Comparison of ENCODE assay signal across 8 cellular contexts in genomic region chr6:157982297-157982579, GRCh38. TPM values are rescaled to one million over a fixed set of nuclear protein-coding genes. Genes with fewer than 3 reads are reported as not detected.
DNase-seq lines count a peak whose midpoint lies in the region; ATAC-seq and TF ChIP-seq lines count a peak whose summit lies in the region.

No MANE protein-coding gene starts in this region.

- H3K4me3 ChIP-seq in HUES64 (ENCODE audit: low read length) (peak overlapping the region; percentile 70), neural progenitor cell (peak overlapping the region; percentile 69)

- DNase-seq in DMS53 (lab: John Stamatoyannopoulos, UW) (peak; percentile 74), fibroblast of peridontal ligament (ENCODE audit: extremely low read depth) (peak; percentile 24), neural progenitor cell (ENCODE audit: low spot score) (peak; percentile 74), kidney glomerular epithelial cell (lab: John Stamatoyannopoulos, UW) (no peak), NCI-H128 (lab: John Stamatoyannopoulos, UW; ENCODE audit: unreplicated experiment) (no peak)
- DNase-seq in activated CD4-positive, alpha-beta T cell treated with anti-CD3 and anti-CD28 coated beads for 48 hours = peak; percentile 49

- peak overlapping the region; percentile 90 for H3K4me3 Mint-ChIP-seq in neural progenitor cell

- H2AFZ ChIP-seq in neural progenitor cell (replicated peaks) = peak overlapping the region; percentile 91

- WGBS in HUES64 = 2% methylated on average over 16 of the region's 16 CpGs

- H3K4me2 ChIP-seq in neural progenitor cell = peak overlapping the region; percentile 89

- H3K27me3 Mint-ChIP-seq in neural progenitor cell (ENCODE audit: insufficient read depth, low read depth) = peaks cover 11% of the 10 kb centered on the region

- H3K4me1 ChIP-seq in HUES64 (ENCODE audit: insufficient read depth, low read length) = peaks cover 26% of the 10 kb centered on the region
- peaks cover 13% of the 10 kb centered on the region for H3K4me1 ChIP-seq in neural progenitor cell

- no peaks in the 10 kb centered on the region for H3K36me3 Mint-ChIP-seq in neural progenitor cell

- H3K9me3 Mint-ChIP-seq in neural progenitor cell = no peaks in the 10 kb centered on the region

- TF ChIP-seq CTCF in neural progenitor cell (IDR thresholded peaks at IDR 0.05) = no peak

- peak overlapping the region; percentile 84 for H3K27ac ChIP-seq in HUES64 (ENCODE audit: low read depth, low read length)
- H3K27ac ChIP-seq in neural progenitor cell = no peak overlapping the region

- H3K9me3 ChIP-seq in HUES64 (ENCODE audit: insufficient read depth, low read depth, low read length) = no peaks in the 10 kb centered on the region
- H3K9me3 ChIP-seq in neural progenitor cell (ENCODE audit: low read depth) = no peaks in the 10 kb centered on the region

- H3F3A ChIP-seq in neural progenitor cell (ENCODE audit: low read depth) = peaks cover 9% of the 10 kb centered on the region

- peak; percentile 27 for ATAC-seq in GM19467 (IDR thresholded peaks at IDR 0.05; ENCODE audit: unreplicated experiment)

- H3K27ac Mint-ChIP-seq in neural progenitor cell = peak overlapping the region; percentile 33

- H4K20me1 ChIP-seq in neural progenitor cell (ENCODE audit: low read depth) = peaks cover 7% of the 10 kb centered on the region

- peaks cover 19% of the 10 kb centered on the region for H3K4me1 Mint-ChIP-seq in neural progenitor cell

- H3K79me2 ChIP-seq in neural progenitor cell (ENCODE audit: low read depth) = no peaks in the 10 kb centered on the region

- peak overlapping the region; percentile 88 for H3K9ac ChIP-seq in HUES64 (ENCODE audit: low read depth, low read length)
- H3K9ac ChIP-seq in neural progenitor cell = no peak overlapping the region

- H3K36me3 ChIP-seq in HUES64 (ENCODE audit: insufficient read depth, low read length) (no peaks in the 10 kb centered on the region), neural progenitor cell (no peaks in the 10 kb centered on the region)

- H3K27me3 ChIP-seq in HUES64 (ENCODE audit: insufficient read depth, low read length) (peaks cover 24% of the 10 kb centered on the region), neural progenitor cell (peaks cover 59% of the 10 kb centered on the region)

RNA-seq across cellular contexts. Expression of gene SYNJ2, which starts 0.6 kb away (rescaled TPM):
- polyA plus RNA-seq in HUES64 (2013, experiment 1 of 2) = 8.6 TPM
- 5.8 TPM for polyA plus RNA-seq in HUES64 (2013, experiment 2 of 2)
- total RNA-seq in neural progenitor cell (ENCODE audit: low replicate concordance) = 2.5 and 4.8 TPM in 2 replicates

Comparison
In these comparisons a context has a peak if more than half of its experiments do, and no peak if none do; other contexts are left out.
1. DNase-seq: peak in DMS53 (single experiment), activated CD4-positive, alpha-beta T cell treated with anti-CD3 and anti-CD28 coated beads for 48 hours (single experiment), fibroblast of peridontal ligament (single experiment) and neural progenitor cell (single experiment); none in kidney glomerular epithelial cell (single experiment) and NCI-H128 (single experiment).